Comparison of ENCODE assay signal across 1 cellular context in the genomic region with DNA sequence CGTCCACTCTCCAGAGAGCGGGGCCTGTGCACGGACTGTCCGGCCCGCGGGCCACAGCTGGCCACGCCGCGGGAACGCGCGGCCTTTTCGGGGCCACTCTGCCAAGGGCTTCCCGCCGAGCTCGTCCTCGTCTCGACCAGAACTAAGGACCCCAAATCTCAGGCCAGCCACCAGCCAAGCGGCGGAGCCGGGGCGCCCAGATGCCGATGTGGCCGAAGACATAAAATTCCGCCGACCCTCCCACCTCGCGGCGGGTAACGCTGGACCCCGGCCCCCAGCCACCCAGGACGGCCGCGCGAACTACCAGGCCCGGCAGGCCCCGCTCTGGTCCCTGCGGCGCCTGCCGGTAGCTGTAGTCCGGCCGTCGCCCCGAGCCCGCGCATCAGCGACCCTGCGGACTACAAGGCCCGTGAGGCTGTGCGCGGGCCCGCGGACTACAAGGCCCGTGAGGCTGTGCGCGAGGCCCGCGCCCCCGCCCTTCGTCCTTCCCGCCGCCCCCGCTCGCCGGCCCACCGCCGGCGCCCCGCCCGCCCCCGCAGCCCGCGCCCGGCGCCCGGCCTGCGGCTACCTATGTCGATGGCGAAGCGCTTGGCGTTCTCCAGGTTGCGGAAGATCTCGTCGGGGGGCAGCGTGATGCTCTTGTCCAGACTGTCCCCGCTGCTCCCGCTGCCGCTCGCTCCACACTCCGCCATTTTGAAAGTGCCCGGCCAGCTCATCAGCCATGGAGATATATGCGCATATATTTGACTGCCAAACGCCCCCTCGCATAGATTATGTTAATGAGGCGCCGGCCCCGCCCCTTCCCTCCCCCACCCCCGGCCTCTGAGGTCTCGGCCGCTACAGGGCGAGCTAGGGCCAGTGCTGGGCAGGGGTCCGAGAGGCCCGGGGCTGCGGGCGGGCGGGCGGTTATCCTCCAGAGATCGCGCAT.
TF ChIP-seq lines count a peak whose summit lies in the region.

A gene (minus strand): TSS at position 701 of the 928 bp plus-strand sequence. CDS start 9 bp downstream, at position 692.

TF ChIP-seq in K562, 482 proteins besides CTCF, POLR2A, EP300 and RAD21 (continued from another document and continues in another):
- TF ChIP-seq, protein P1, sequence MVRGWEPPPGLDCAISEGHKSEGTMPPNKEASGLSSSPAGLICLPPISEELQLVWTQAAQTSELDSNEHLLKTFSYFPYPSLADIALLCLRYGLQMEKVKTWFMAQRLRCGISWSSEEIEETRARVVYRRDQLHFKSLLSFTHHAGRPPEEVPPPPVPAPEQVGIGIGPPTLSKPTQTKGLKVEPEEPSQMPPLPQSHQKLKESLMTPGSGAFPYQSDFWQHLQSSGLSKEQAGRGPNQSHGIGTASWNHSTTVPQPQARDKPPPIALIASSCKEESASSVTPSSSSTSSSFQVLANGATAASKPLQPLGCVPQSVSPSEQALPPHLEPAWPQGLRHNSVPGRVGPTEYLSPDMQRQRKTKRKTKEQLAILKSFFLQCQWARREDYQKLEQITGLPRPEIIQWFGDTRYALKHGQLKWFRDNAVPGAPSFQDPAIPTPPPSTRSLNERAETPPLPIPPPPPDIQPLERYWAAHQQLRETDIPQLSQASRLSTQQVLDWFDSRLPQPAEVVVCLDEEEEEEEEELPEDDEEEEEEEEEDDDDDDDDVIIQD (CRISPR knock-in tag; IDR thresholded peaks at IDR 0.05): no peak
- TF ChIP-seq, protein P2, sequence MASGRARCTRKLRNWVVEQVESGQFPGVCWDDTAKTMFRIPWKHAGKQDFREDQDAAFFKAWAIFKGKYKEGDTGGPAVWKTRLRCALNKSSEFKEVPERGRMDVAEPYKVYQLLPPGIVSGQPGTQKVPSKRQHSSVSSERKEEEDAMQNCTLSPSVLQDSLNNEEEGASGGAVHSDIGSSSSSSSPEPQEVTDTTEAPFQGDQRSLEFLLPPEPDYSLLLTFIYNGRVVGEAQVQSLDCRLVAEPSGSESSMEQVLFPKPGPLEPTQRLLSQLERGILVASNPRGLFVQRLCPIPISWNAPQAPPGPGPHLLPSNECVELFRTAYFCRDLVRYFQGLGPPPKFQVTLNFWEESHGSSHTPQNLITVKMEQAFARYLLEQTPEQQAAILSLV (tag; IDR thresholded peaks at IDR 0.05): no peak
- TF ChIP-seq KLF6 (CRISPR knock-in tag; IDR thresholded peaks at IDR 0.05; ENCODE audit: borderline replicate concordance) (peak; percentile 92; the same call in 1 of the 2 replicates), MEF2A (IDR thresholded peaks at IDR 0.05; ENCODE audit: control insufficient read depth, low read depth, low read length) (no peak), NCOA4 (IDR thresholded peaks at IDR 0.05; ENCODE audit: partially characterized antibody) (no peak), RFX5 (IDR thresholded peaks at IDR 0.05; ENCODE audit: low read depth, low read length) (no peak), ZNF124 (CRISPR knock-in tag; IDR thresholded peaks at IDR 0.05) (no peak), ELF1 (tag; IDR thresholded peaks at IDR 0.05) (no peak; the same call in 1 of the 2 replicates), PHF20 (IDR thresholded peaks at IDR 0.05; ENCODE audit: partially characterized antibody) (no peak), CXXC5 (CRISPR knock-in tag; IDR thresholded peaks at IDR 0.05) (peak; percentile 98), SRF (CRISPR knock-in tag; IDR thresholded peaks at IDR 0.05) (no peak), GTF2A2 (tag; IDR thresholded peaks at IDR 0.05) (no peak), ZNF165 (CRISPR knock-in tag; IDR thresholded peaks at IDR 0.05; ENCODE audit: borderline replicate concordance) (0 out of 2 replicates have a peak, but pooled peaks have one; percentile 63), TOE1 (IDR thresholded peaks at IDR 0.05; ENCODE audit: borderline replicate concordance) (no peak), TOE1 (CRISPR knock-in tag; IDR thresholded peaks at IDR 0.05; ENCODE audit: borderline replicate concordance, low read depth) (no peak), ZZZ3 (IDR thresholded peaks at IDR 0.05) (no peak), CSDE1 (IDR thresholded peaks at IDR 0.05) (no peak), ZNF57 (CRISPR knock-in tag; IDR thresholded peaks at IDR 0.05) (no peak), ZSCAN32 (CRISPR knock-in tag; IDR thresholded peaks at IDR 0.05) (no peak), NCOA2 (IDR thresholded peaks at IDR 0.05; ENCODE audit: partially characterized antibody in 2 of 2) (no peak), ZNF134 (CRISPR knock-in tag; conservative IDR thresholded peaks at IDR 0.05) (peak; percentile 84), ZNF347 (CRISPR knock-in tag; IDR thresholded peaks at IDR 0.05; ENCODE audit: low read depth) (no peak), IFI16 (CRISPR knock-in tag; IDR thresholded peaks at IDR 0.05) (no peak), ETV5 (CRISPR knock-in tag; IDR thresholded peaks at IDR 0.05; ENCODE audit: low read depth) (no peak), CREM (IDR thresholded peaks at IDR 0.05; ENCODE audit: low read depth) (peak; percentile 88), DACH1 (IDR thresholded peaks at IDR 0.05; ENCODE audit: partially characterized antibody) (no peak), SNIP1 (IDR thresholded peaks at IDR 0.05; ENCODE audit: low read depth) (no peak), ZNF384 (IDR thresholded peaks at IDR 0.05; ENCODE audit: low read depth, low read length) (no peak), CCNT2 (IDR thresholded peaks at IDR 0.05; ENCODE audit: borderline replicate concordance, extremely low read depth, insufficient read length, low read depth, low read length) (peak; percentile 93), PHTF2 (CRISPR knock-in tag; IDR thresholded peaks at IDR 0.05) (no peak)
- TF ChIP-seq, protein P3, sequence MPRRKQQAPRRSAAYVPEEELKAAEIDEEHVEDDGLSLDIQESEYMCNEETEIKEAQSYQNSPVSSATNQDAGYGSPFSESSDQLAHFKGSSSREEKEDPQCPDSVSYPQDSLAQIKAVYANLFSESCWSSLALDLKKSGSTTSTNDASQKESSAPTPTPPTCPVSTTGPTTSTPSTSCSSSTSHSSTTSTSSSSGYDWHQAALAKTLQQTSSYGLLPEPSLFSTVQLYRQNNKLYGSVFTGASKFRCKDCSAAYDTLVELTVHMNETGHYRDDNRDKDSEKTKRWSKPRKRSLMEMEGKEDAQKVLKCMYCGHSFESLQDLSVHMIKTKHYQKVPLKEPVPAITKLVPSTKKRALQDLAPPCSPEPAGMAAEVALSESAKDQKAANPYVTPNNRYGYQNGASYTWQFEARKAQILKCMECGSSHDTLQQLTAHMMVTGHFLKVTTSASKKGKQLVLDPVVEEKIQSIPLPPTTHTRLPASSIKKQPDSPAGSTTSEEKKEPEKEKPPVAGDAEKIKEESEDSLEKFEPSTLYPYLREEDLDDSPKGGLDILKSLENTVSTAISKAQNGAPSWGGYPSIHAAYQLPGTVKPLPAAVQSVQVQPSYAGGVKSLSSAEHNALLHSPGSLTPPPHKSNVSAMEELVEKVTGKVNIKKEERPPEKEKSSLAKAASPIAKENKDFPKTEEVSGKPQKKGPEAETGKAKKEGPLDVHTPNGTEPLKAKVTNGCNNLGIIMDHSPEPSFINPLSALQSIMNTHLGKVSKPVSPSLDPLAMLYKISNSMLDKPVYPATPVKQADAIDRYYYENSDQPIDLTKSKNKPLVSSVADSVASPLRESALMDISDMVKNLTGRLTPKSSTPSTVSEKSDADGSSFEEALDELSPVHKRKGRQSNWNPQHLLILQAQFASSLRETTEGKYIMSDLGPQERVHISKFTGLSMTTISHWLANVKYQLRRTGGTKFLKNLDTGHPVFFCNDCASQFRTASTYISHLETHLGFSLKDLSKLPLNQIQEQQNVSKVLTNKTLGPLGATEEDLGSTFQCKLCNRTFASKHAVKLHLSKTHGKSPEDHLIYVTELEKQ (CRISPR knock-in tag; IDR thresholded peaks at IDR 0.05): peak; percentile 25; the same call in 1 of the 2 replicates
- TF ChIP-seq, protein P4, sequence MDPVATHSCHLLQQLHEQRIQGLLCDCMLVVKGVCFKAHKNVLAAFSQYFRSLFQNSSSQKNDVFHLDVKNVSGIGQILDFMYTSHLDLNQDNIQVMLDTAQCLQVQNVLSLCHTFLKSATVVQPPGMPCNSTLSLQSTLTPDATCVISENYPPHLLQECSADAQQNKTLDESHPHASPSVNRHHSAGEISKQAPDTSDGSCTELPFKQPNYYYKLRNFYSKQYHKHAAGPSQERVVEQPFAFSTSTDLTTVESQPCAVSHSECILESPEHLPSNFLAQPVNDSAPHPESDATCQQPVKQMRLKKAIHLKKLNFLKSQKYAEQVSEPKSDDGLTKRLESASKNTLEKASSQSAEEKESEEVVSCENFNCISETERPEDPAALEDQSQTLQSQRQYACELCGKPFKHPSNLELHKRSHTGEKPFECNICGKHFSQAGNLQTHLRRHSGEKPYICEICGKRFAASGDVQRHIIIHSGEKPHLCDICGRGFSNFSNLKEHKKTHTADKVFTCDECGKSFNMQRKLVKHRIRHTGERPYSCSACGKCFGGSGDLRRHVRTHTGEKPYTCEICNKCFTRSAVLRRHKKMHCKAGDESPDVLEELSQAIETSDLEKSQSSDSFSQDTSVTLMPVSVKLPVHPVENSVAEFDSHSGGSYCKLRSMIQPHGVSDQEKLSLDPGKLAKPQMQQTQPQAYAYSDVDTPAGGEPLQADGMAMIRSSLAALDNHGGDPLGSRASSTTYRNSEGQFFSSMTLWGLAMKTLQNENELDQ (CRISPR knock-in tag; IDR thresholded peaks at IDR 0.05; ENCODE audit: borderline replicate concordance): no peak
- TF ChIP-seq, protein P5, sequence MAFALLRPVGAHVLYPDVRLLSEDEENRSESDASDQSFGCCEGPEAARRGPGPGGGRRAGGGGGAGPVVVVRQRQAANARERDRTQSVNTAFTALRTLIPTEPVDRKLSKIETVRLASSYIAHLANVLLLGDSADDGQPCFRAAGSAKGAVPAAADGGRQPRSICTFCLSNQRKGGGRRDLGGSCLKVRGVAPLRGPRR (CRISPR knock-in tag; IDR thresholded peaks at IDR 0.05): no peak
- TF ChIP-seq, protein P6, sequence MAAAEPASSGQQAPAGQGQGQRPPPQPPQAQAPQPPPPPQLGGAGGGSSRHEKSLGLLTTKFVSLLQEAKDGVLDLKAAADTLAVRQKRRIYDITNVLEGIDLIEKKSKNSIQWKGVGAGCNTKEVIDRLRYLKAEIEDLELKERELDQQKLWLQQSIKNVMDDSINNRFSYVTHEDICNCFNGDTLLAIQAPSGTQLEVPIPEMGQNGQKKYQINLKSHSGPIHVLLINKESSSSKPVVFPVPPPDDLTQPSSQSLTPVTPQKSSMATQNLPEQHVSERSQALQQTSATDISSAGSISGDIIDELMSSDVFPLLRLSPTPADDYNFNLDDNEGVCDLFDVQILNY (CRISPR knock-in tag; IDR thresholded peaks at IDR 0.05): no peak
- TF ChIP-seq, protein P7, sequence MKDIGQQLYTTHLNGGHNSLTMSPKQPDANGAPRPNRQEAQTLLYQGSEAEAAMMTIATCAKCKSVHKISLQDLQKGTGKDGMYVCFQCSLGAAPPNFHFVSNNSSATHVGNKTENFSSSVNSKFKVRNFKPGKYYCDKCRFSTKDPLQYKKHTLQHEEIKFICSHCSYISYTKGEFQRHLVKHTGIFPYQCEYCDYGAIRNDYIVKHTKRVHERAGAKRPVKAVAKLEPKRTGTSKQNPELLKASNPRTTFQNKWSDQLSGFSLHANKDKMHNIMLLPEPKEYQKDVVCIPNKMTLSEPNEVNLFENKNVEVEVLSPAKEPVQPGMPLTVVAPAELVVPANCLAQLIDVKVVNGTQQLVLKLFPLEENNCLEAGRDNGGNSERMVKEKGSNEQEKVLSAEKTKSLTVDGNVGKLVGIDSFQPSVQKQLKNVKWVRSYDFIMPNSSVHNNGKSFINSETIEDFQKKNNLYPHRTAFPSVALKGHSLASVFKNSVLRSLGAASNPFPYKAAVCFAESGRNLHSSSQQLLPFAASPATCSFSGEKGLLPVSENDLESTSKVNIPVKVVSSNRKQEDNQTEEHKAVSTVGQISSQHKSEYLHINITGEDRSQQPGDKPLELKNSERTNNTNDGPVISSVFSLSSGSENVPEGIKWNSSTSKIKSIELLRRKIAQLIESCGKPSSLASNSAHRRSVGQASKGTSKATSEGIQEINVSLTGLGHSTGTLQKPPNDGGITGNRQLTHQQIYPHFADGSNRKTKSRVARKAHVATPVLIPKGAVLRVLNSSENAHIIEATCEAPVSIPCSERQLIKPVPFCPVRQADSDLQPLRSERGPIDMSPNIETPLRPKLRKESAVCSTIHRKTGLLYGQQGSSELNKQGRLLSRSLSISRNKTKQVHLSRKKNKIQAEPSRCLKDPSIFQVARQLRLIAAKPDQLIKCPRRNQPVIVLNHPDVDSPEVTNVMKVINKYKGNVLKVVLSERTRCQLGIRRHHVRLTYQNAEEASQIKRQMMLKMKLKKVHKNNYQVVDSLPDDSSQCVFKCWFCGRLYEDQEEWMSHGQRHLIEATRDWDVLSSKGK (CRISPR knock-in tag; IDR thresholded peaks at IDR 0.05): no peak
- TF ChIP-seq, protein P8, sequence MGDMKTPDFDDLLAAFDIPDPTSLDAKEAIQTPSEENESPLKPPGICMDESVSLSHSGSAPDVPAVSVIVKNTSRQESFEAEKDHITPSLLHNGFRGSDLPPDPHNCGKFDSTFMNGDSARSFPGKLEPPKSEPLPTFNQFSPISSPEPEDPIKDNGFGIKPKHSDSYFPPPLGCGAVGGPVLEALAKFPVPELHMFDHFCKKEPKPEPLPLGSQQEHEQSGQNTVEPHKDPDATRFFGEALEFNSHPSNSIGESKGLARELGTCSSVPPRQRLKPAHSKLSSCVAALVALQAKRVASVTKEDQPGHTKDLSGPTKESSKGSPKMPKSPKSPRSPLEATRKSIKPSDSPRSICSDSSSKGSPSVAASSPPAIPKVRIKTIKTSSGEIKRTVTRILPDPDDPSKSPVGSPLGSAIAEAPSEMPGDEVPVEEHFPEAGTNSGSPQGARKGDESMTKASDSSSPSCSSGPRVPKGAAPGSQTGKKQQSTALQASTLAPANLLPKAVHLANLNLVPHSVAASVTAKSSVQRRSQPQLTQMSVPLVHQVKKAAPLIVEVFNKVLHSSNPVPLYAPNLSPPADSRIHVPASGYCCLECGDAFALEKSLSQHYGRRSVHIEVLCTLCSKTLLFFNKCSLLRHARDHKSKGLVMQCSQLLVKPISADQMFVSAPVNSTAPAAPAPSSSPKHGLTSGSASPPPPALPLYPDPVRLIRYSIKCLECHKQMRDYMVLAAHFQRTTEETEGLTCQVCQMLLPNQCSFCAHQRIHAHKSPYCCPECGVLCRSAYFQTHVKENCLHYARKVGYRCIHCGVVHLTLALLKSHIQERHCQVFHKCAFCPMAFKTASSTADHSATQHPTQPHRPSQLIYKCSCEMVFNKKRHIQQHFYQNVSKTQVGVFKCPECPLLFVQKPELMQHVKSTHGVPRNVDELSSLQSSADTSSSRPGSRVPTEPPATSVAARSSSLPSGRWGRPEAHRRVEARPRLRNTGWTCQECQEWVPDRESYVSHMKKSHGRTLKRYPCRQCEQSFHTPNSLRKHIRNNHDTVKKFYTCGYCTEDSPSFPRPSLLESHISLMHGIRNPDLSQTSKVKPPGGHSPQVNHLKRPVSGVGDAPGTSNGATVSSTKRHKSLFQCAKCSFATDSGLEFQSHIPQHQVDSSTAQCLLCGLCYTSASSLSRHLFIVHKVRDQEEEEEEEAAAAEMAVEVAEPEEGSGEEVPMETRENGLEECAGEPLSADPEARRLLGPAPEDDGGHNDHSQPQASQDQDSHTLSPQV (IDR thresholded peaks at IDR 0.05): peak; percentile 99
- TF ChIP-seq, protein P9, sequence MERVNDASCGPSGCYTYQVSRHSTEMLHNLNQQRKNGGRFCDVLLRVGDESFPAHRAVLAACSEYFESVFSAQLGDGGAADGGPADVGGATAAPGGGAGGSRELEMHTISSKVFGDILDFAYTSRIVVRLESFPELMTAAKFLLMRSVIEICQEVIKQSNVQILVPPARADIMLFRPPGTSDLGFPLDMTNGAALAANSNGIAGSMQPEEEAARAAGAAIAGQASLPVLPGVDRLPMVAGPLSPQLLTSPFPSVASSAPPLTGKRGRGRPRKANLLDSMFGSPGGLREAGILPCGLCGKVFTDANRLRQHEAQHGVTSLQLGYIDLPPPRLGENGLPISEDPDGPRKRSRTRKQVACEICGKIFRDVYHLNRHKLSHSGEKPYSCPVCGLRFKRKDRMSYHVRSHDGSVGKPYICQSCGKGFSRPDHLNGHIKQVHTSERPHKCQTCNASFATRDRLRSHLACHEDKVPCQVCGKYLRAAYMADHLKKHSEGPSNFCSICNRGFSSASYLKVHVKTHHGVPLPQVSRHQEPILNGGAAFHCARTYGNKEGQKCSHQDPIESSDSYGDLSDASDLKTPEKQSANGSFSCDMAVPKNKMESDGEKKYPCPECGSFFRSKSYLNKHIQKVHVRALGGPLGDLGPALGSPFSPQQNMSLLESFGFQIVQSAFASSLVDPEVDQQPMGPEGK (CRISPR knock-in tag; IDR thresholded peaks at IDR 0.05; ENCODE audit: borderline replicate concordance): no peak
